Comparison of ENCODE assay signal across 8 cellular contexts in genomic region chr20:50690979-50691584, GRCh38. TPM values are rescaled to one million over a fixed set of nuclear protein-coding genes. Genes with fewer than 3 reads are reported as not detected.
DNase-seq lines count a peak whose midpoint lies in the region; ATAC-seq and TF ChIP-seq lines count a peak whose summit lies in the region.

Gene RIPOR3, minus strand, starts transcription at chr20:50691542. Its CDS starts 414 bp downstream, at chr20:50691128.

- H3K4me3 ChIP-seq in left ventricle myocardium inferior = peak within 1 kb of the TSS; percentile 69
- H3K4me3 ChIP-seq in prostate gland = peak within 1 kb of the TSS; percentile 16 to 21

- peak within 1 kb of the TSS; percentile 85 for H3K27ac ChIP-seq in left ventricle myocardium inferior (replicated peaks)
- peak within 1 kb of the TSS; percentile 35 to 62 for H3K27ac ChIP-seq in prostate gland

- H3K36me3 ChIP-seq in left ventricle myocardium inferior (no peaks in the 10 kb centered on the region), prostate gland (no peaks in the 10 kb centered on the region)

- H3K9me3 ChIP-seq in left ventricle myocardium inferior (replicated peaks) = no peaks in the 10 kb centered on the region
- H3K9me3 ChIP-seq in prostate gland = no peaks in the 10 kb centered on the region

- ATAC-seq in WTC11 = peak; percentile 46
- ATAC-seq in HG03025 (IDR thresholded peaks at IDR 0.05; ENCODE audit: low FRiP score, unreplicated experiment) = no peak
- no peak for ATAC-seq in GM21619 (IDR thresholded peaks at IDR 0.05; ENCODE audit: unreplicated experiment)

- H3K4me3 Mint-ChIP-seq in WTC11 = peak within 1 kb of the TSS; percentile 78

- H3K9me3 Mint-ChIP-seq in WTC11 = no peaks in the 10 kb centered on the region

- no peaks in the 10 kb centered on the region for H3K36me3 Mint-ChIP-seq in WTC11

- no peak for TF ChIP-seq POLR2A in prostate gland (IDR thresholded peaks at IDR 0.05)

- CTCF ChIA-PET in WTC11 (lab: Charles Lee) = interaction anchor here (0.6 to 4.5 kb wide), 13 partner anchors 9 to 104 kb away, joined by 3 to 28 read pairs (median 9); partner anchors contain the start of gene BCAS4

- H3K27me3 ChIP-seq in left ventricle myocardium inferior (ENCODE audit: low read depth) (peaks cover 23% of the 10 kb centered on the region), prostate gland (replicated peaks; ENCODE audit: insufficient read depth) (no peaks in the 10 kb centered on the region)

- no peak for TF ChIP-seq CTCF in WTC11 (IDR thresholded peaks at IDR 0.05)
- no peak for TF ChIP-seq CTCF in left ventricle myocardium inferior (IDR thresholded peaks at IDR 0.05; ENCODE audit: borderline replicate concordance)
- TF ChIP-seq CTCF in prostate gland (IDR thresholded peaks at IDR 0.05) = no peak

- H3K4me1 Mint-ChIP-seq in WTC11 = peaks cover 53% of the 10 kb centered on the region

- DNase-seq in EH (ENCODE audit: low read depth) (peak; percentile 45), WTC11 (ENCODE audit: low spot score) (peak; percentile 49), left ventricle myocardium inferior (peak; percentile 45), prostate gland (ENCODE audit: low spot score) (no peak), germinal center (ENCODE audit: low spot score) (no peak), cerebellar nuclear complex (lab: John Stamatoyannopoulos, UW) (no peak)

- peak within 1 kb of the TSS; percentile 94 for H3K27ac Mint-ChIP-seq in WTC11

- H3K27me3 Mint-ChIP-seq in WTC11 (ENCODE audit: low read depth) = no peaks in the 10 kb centered on the region

- peaks cover 45% of the 10 kb centered on the region for H3K4me1 ChIP-seq in left ventricle myocardium inferior
- no peaks in the 10 kb centered on the region for H3K4me1 ChIP-seq in prostate gland (replicated peaks)

- intact Hi-C loops in left ventricle myocardium inferior (cut with micrococcal nuclease) (no loop called here), prostate gland (cut with DNase I) (no loop called here)

- POLR2A ChIA-PET in WTC11 (lab: Charles Lee) = no interaction called here

- 25% methylated on average over 18 of the region's 32 CpGs for WGBS in prostate gland

TF ChIP-seq in WTC11, 78 proteins besides CTCF, POLR2A, EP300 and RAD21:
- no peak for TF ChIP-seq ZBTB21 (CRISPR knock-in tag; IDR thresholded peaks at IDR 0.05; ENCODE audit: borderline replicate concordance)
- TF ChIP-seq SP1 (CRISPR knock-in tag; conservative IDR thresholded peaks at IDR 0.05) = no peak
- TF ChIP-seq MXD4 (CRISPR knock-in tag; IDR thresholded peaks at IDR 0.05; ENCODE audit: borderline replicate concordance) = no peak
- no peak for TF ChIP-seq MLX (CRISPR knock-in tag; IDR thresholded peaks at IDR 0.05)
- no peak for TF ChIP-seq AR (CRISPR knock-in tag; IDR thresholded peaks at IDR 0.05)
- TF ChIP-seq MAX (CRISPR knock-in tag; IDR thresholded peaks at IDR 0.05) = peak; percentile 47; the same call in 1 of the 2 replicates

RNA-seq across cellular contexts. Expression of gene RIPOR3, which starts in this region (rescaled TPM):
- total RNA-seq in WTC11 (2021) (5.4 to 6.5 TPM (median 6.0 TPM) in 3 replicates), left ventricle myocardium inferior (6.5 TPM), prostate gland (10 to 100 TPM in 1 of 2 donors, under 1 TPM in 1; 0.55 to 11.3 TPM)

Comparison
In these comparisons a context has a peak if more than half of its experiments do, and no peak if none do; other contexts are left out.
1. DNase-seq: peak in EH (single experiment), WTC11 (single experiment) and left ventricle myocardium inferior (single experiment); none in prostate gland (single experiment), germinal center (single experiment) and cerebellar nuclear complex (0 of 2).